Comparison of ENCODE assay signal across 1 cellular context in the genomic region with DNA sequence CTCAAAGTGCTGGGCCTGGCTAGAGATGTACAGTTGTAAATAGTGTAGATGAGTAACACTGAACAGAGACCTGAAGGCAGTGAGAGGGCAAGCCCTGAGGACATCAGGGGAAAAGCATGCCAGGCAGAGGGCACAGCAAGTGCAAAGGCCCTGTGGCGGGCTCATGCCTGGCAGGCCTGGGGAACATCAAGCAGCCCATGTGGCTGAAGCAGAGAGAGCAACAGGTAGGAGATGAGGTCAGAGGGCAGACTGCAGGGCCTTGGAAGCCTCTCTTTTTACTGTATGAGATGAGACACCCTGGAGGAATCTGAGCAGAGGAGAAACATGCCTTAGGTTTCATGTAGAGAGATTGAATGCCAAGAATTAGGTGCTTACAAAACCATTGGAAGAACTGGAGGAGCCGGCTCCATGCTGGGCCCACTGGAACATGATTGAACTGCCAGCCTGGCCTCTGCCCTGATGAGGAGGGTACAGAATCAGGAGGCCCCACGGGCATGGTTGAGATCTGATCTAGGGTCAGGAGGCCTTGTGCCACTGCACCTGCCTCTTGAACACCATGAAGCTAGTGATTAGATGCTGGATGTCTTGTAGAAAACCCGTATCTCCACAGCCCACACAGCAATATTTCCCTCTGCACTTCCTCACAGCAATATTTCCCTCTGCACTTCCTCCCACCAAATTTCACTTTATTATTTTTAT.
TF ChIP-seq lines count a peak whose summit lies in the region.

No MANE protein-coding gene starts in this region.

TF ChIP-seq in K562, 482 proteins besides CTCF, POLR2A, EP300 and RAD21:
- TF ChIP-seq CBFA2T3 (IDR thresholded peaks at IDR 0.05), result 0 out of 2 replicates have a peak, but pooled peaks have one; percentile 11
- TF ChIP-seq TCF3 (CRISPR knock-in tag; IDR thresholded peaks at IDR 0.05), result 0 out of 2 replicates have a peak, but pooled peaks have one; percentile 9
- no peak for TF ChIP-seq ZNF395 (CRISPR knock-in tag; IDR thresholded peaks at IDR 0.05)
- TF ChIP-seq RBM25 (IDR thresholded peaks at IDR 0.05; ENCODE audit: low read depth, low read length, severe bottlenecking), result peak; percentile 59
- TF ChIP-seq RBM14 (IDR thresholded peaks at IDR 0.05; ENCODE audit: borderline replicate concordance, insufficient read depth, low read depth, low read length), result no peak
- TF ChIP-seq KDM1A (IDR thresholded peaks at IDR 0.05), result peak in 1 of 2 experiments; percentile 11; a peak in 1 of 4 replicates
- peak; percentile 52; the same call in 1 of the 2 replicates for TF ChIP-seq BCOR (IDR thresholded peaks at IDR 0.05)
- TF ChIP-seq SPI1 (IDR thresholded peaks at IDR 0.05; ENCODE audit: borderline replicate concordance, low read depth, low read length), result peak; percentile 48; the same call in 1 of the 2 replicates
